ENCODE assay signal across 18 cellular contexts in genomic region chr6:110567957-110568696, GRCh38.
A peak's percentile ranks its signal among the peaks of the same experiment; 100 is the strongest.
DNase-seq lines count a peak whose midpoint lies in the region; ATAC-seq and TF ChIP-seq lines count a peak whose summit lies in the region.
"Had no signal": no experiment of that assay in that cellular context is flagged by ENCODE, and none has a peak within 500 bp of the region (broad histone marks: within the 10 kb centered on the region; RNA-seq: fewer than 3 reads in every experiment).

No MANE protein-coding gene starts in this region.

- ATAC-seq in effector memory CD8-positive, alpha-beta T cell (replicated peaks): peak; percentile 27
- no peak for ATAC-seq in heart right ventricle
- ATAC-seq: activated T-cell treated with anti-CD3 and anti-CD28 coated beads, Interleukin-2, amount 50 U/mL, for 72 hours; gastroesophageal sphincter; GM12878; HCT116; naive thymus-derived CD8-positive, alpha-beta T cell had no signal

- TF ChIP-seq CTCF in GM12865 (IDR thresholded peaks at IDR 0.05; ENCODE audit: insufficient read depth, low read depth, low read length, missing control alignments): no peak
- TF ChIP-seq CTCF in heart right ventricle (IDR thresholded peaks at IDR 0.05): no peak

- H3K4me3 ChIP-seq in GM12865 (ENCODE audit: low read depth, low read length): no peak overlapping the region
- H3K4me3 ChIP-seq in heart right ventricle: no peak overlapping the region
- H3K4me3 ChIP-seq: gastroesophageal sphincter, GM12878, thoracic aorta had no signal

- no peaks in the 10 kb centered on the region for H3K9me3 Mint-ChIP-seq in effector memory CD8-positive, alpha-beta T cell
- H3K9me3 Mint-ChIP-seq: activated T-cell treated with anti-CD3 and anti-CD28 coated beads, Interleukin-2, amount 50 U/mL, for 72 hours; naive thymus-derived CD8-positive, alpha-beta T cell had no signal

- no peaks in the 10 kb centered on the region for H3K36me3 Mint-ChIP-seq in effector memory CD8-positive, alpha-beta T cell (ENCODE audit: insufficient read depth)
- H3K36me3 Mint-ChIP-seq: naive thymus-derived CD8-positive, alpha-beta T cell had no signal

- DNase-seq in DMS153 (lab: John Stamatoyannopoulos, UW) (peak; percentile 55), DMS153 treated with DMSO at 0.1 percent for 48 hours (lab: John Stamatoyannopoulos, UW; ENCODE audit: unreplicated experiment) (no peak), GM12865 (ENCODE audit: low read depth) (peak; percentile 23), NCI-H2029 treated with DMSO at 0.1 percent for 48 hours (lab: John Stamatoyannopoulos, UW) (peak; percentile 35), DMS 273 (lab: John Stamatoyannopoulos, UW; ENCODE audit: unreplicated experiment) (no peak), DMS79 treated with DMSO at 0.1 percent for 48 hours (lab: John Stamatoyannopoulos, UW) (no peak), heart right ventricle (no peak)
- DNase-seq in effector memory CD8-positive, alpha-beta T cell: no peak
- DNase-seq: activated T-cell treated with anti-CD3 and anti-CD28 coated beads, Interleukin-2, amount 50 U/mL, for 72 hours; IMR-90; naive thymus-derived CD8-positive, alpha-beta T cell; NCI-H446; SIG-M5 had no signal

- 78 to 93% methylated on average over 7 of the region's 7 CpGs for WGBS in heart right ventricle, 2 donors

- no peaks in the 10 kb centered on the region for H3K36me3 ChIP-seq in heart right ventricle
- H3K36me3 ChIP-seq: gastroesophageal sphincter, thoracic aorta had no signal

- intact Hi-C loops in heart right ventricle (cut with DNase I): no loop called here

- no peaks in the 10 kb centered on the region for H3K9me3 ChIP-seq in heart right ventricle
- H3K9me3 ChIP-seq: gastroesophageal sphincter, thoracic aorta had no signal

- H3K4me1 Mint-ChIP-seq in effector memory CD8-positive, alpha-beta T cell (ENCODE audit: low read depth in 2 of 2): peaks cover under 1 to 1% of the 10 kb centered on the region in 2 donors

- H3K27me3 ChIP-seq in heart right ventricle: no peaks in the 10 kb centered on the region
- H3K27me3 ChIP-seq: gastroesophageal sphincter had no signal

- H3K27ac ChIP-seq in heart right ventricle: peak overlapping the region in 1 of 10 donors; percentile 56
- H3K27ac ChIP-seq: 22Rv1, gastroesophageal sphincter, thoracic aorta had no signal

- H3K4me1 ChIP-seq in heart right ventricle: peaks cover 0 to 15% (median 8%) of the 10 kb centered on the region in 9 donors
- H3K4me1 ChIP-seq: gastroesophageal sphincter had no signal

- H3K27me3 Mint-ChIP-seq in effector memory CD8-positive, alpha-beta T cell: no peaks in the 10 kb centered on the region
- H3K27me3 Mint-ChIP-seq: naive thymus-derived CD8-positive, alpha-beta T cell had no signal

- no peak overlapping the region for H3K4me3 Mint-ChIP-seq in effector memory CD8-positive, alpha-beta T cell
- H3K4me3 Mint-ChIP-seq: activated T-cell treated with anti-CD3 and anti-CD28 coated beads, Interleukin-2, amount 50 U/mL, for 72 hours; naive thymus-derived CD8-positive, alpha-beta T cell had no signal

- peak overlapping the region; percentile 5 to 57 for H3K27ac Mint-ChIP-seq in effector memory CD8-positive, alpha-beta T cell
- H3K27ac Mint-ChIP-seq: activated T-cell treated with anti-CD3 and anti-CD28 coated beads, Interleukin-2, amount 50 U/mL, for 72 hours had no signal

Comparison
In these comparisons a context has a peak if more than half of its experiments do, and no peak if none do; other contexts are left out.
1. DNase-seq: peak in DMS153 (single experiment), GM12865 (single experiment) and NCI-H2029 treated with DMSO at 0.1 percent for 48 hours (single experiment); none in DMS153 treated with DMSO at 0.1 percent for 48 hours (single experiment), effector memory CD8-positive, alpha-beta T cell (0 of 3), DMS 273 (single experiment), DMS79 treated with DMSO at 0.1 percent for 48 hours (single experiment) and heart right ventricle (0 of 2).